15 cellular contexts compared by ENCODE assay signal in genomic region chrX:78957049-78957767, GRCh38. TPM values are rescaled to one million over a fixed set of nuclear protein-coding genes. Genes with fewer than 3 reads are reported as not detected.
DNase-seq lines count a peak whose midpoint lies in the region; ATAC-seq and TF ChIP-seq lines count a peak whose summit lies in the region.
"Had no signal": no experiment of that assay in that cellular context is flagged by ENCODE, and none has a peak within 500 bp of the region (broad histone marks: within the 10 kb centered on the region; RNA-seq: fewer than 3 reads in every experiment).

No MANE protein-coding gene starts in this region.

- intact Hi-C loops in dendritic cell treated with granulocyte-macrophage colony-stimulating factor and Interleukin-4, amounts not matched to agents 40 ng/mL and 50 ng/mL, for 4 days (cut with micrococcal nuclease), result loop anchor here (10.0 kb wide), 1 partner anchor 128 kb away; no protein-coding TSS in a partner anchor
- intact Hi-C loops in vagina (cut with DNase I), result no loop called here
- intact Hi-C loops in sigmoid colon (cut with DNase I), result no loop called here
- intact Hi-C loops in Calu3 (cut with micrococcal nuclease; ENCODE audit: unreplicated experiment), result no loop called here

- H3K36me3 ChIP-seq in vagina, result no peaks in the 10 kb centered on the region
- no peaks in the 10 kb centered on the region for H3K36me3 ChIP-seq in sigmoid colon
- H3K36me3 ChIP-seq: pancreas had no signal

- H3K27ac ChIP-seq in vagina (no peak overlapping the region), sigmoid colon (no peak overlapping the region), caudate nucleus (ENCODE audit: low read depth, low read length) (no peak overlapping the region)
- H3K27ac ChIP-seq: pancreas had no signal

- peak overlapping the region; percentile 26 for H3K4me3 ChIP-seq in GM12865 (ENCODE audit: low read depth, low read length)
- H3K4me3 ChIP-seq in vagina, result no peak overlapping the region
- H3K4me3 ChIP-seq in sigmoid colon, result no peak overlapping the region
- H3K4me3 ChIP-seq: pancreas had no signal

- TF ChIP-seq POLR2A in vagina (IDR thresholded peaks at IDR 0.05) (no peak), sigmoid colon (IDR thresholded peaks at IDR 0.05) (no peak)

- WGBS in sigmoid colon, 2 donors, result 54 to 66% methylated on average over 2 of the region's 2 CpGs

- DNase-seq in GM12865 (ENCODE audit: low read depth), result no peak
- no peak for DNase-seq in vagina (ENCODE audit: extremely low spot score in 2 of 2)
- DNase-seq in sigmoid colon, result no peak
- DNase-seq in caudate nucleus (lab: John Stamatoyannopoulos, UW), result no peak
- DNase-seq in Calu3, result no peak
- DNase-seq: C1 segment of cervical spinal cord, cerebellar nuclear complex, NCI-H1048, NCI-H510A, pancreas had no signal

- no peaks in the 10 kb centered on the region for H3K36me3 Mint-ChIP-seq in dendritic cell treated with granulocyte-macrophage colony-stimulating factor and Interleukin-4, amounts not matched to agents 40 ng/mL and 50 ng/mL, for 4 days (ENCODE audit: low read depth)
- no peaks in the 10 kb centered on the region for H3K36me3 Mint-ChIP-seq in Calu3 (ENCODE audit: insufficient read depth, unreplicated experiment)

- H3K4me1 ChIP-seq in vagina (no peaks in the 10 kb centered on the region), sigmoid colon (no peaks in the 10 kb centered on the region)
- H3K4me1 ChIP-seq: pancreas had no signal

- CTCF ChIA-PET in Calu3 (lab: Charles Lee), result no interaction called here

- no peaks in the 10 kb centered on the region for H3K9me3 Mint-ChIP-seq in dendritic cell treated with granulocyte-macrophage colony-stimulating factor and Interleukin-4, amounts not matched to agents 40 ng/mL and 50 ng/mL, for 4 days
- H3K9me3 Mint-ChIP-seq in Calu3 (ENCODE audit: low read depth, unreplicated experiment), result peaks cover 4% of the 10 kb centered on the region

- no peaks in the 10 kb centered on the region for H3K27me3 ChIP-seq in vagina
- H3K27me3 ChIP-seq in sigmoid colon, result no peaks in the 10 kb centered on the region

- H3K4me1 Mint-ChIP-seq in dendritic cell treated with granulocyte-macrophage colony-stimulating factor and Interleukin-4, amounts not matched to agents 40 ng/mL and 50 ng/mL, for 4 days (ENCODE audit: low read depth), result peaks cover 23% of the 10 kb centered on the region
- no peaks in the 10 kb centered on the region for H3K4me1 Mint-ChIP-seq in Calu3 (ENCODE audit: low read depth, unreplicated experiment)

- TF ChIP-seq CTCF in GM12865 (IDR thresholded peaks at IDR 0.05; ENCODE audit: insufficient read depth, low read depth, low read length, missing control alignments) (no peak), vagina (IDR thresholded peaks at IDR 0.05) (no peak), sigmoid colon (IDR thresholded peaks at IDR 0.05) (no peak), Calu3 (IDR thresholded peaks at IDR 0.05; ENCODE audit: unreplicated experiment) (no peak)

- no peaks in the 10 kb centered on the region for H3K27me3 Mint-ChIP-seq in dendritic cell treated with granulocyte-macrophage colony-stimulating factor and Interleukin-4, amounts not matched to agents 40 ng/mL and 50 ng/mL, for 4 days
- no peaks in the 10 kb centered on the region for H3K27me3 Mint-ChIP-seq in Calu3 (ENCODE audit: unreplicated experiment)

- H3K9me3 ChIP-seq in vagina (no peaks in the 10 kb centered on the region), sigmoid colon (no peaks in the 10 kb centered on the region)
- H3K9me3 ChIP-seq: pancreas had no signal

- no peak overlapping the region for H3K4me3 Mint-ChIP-seq in dendritic cell treated with granulocyte-macrophage colony-stimulating factor and Interleukin-4, amounts not matched to agents 40 ng/mL and 50 ng/mL, for 4 days
- H3K4me3 Mint-ChIP-seq in Calu3 (ENCODE audit: low read depth, unreplicated experiment), result no peak overlapping the region

- no peak for TF ChIP-seq EP300 in sigmoid colon (IDR thresholded peaks at IDR 0.05)

- H3K27ac Mint-ChIP-seq in dendritic cell treated with granulocyte-macrophage colony-stimulating factor and Interleukin-4, amounts not matched to agents 40 ng/mL and 50 ng/mL, for 4 days, result peak overlapping the region; percentile 35
- H3K27ac Mint-ChIP-seq in Calu3 (ENCODE audit: unreplicated experiment), result no peak overlapping the region

- ATAC-seq in GM19397 (IDR thresholded peaks at IDR 0.05; ENCODE audit: unreplicated experiment), result peak; percentile 35
- peak; percentile 6 for ATAC-seq in HG03196 (IDR thresholded peaks at IDR 0.05; ENCODE audit: unreplicated experiment)
- ATAC-seq: pancreas had no signal

- BruUV-seq in Calu3 (replicated peaks; lab: Mats Ljungman, UMichigan), result no TSS peak

RNA-seq across cellular contexts. Expression of gene P2RY10, which starts 12.0 kb away (rescaled TPM):
- total RNA-seq in vagina (0.98 TPM), sigmoid colon (under 1 TPM in 1 of 4 donors, not detected in 3; 0.33 TPM), Calu3 (2022) (not detected in 2 replicates)
- 10 to 100 TPM in 1 of 3 donors, 1 to 10 TPM in 1, not detected in 1; 4.2 to 10.3 TPM for polyA plus RNA-seq in sigmoid colon
- total RNA-seq: HT-29, lung microvascular endothelial cell had no signal
